12 cellular contexts compared by ENCODE assay signal in the genomic region with DNA sequence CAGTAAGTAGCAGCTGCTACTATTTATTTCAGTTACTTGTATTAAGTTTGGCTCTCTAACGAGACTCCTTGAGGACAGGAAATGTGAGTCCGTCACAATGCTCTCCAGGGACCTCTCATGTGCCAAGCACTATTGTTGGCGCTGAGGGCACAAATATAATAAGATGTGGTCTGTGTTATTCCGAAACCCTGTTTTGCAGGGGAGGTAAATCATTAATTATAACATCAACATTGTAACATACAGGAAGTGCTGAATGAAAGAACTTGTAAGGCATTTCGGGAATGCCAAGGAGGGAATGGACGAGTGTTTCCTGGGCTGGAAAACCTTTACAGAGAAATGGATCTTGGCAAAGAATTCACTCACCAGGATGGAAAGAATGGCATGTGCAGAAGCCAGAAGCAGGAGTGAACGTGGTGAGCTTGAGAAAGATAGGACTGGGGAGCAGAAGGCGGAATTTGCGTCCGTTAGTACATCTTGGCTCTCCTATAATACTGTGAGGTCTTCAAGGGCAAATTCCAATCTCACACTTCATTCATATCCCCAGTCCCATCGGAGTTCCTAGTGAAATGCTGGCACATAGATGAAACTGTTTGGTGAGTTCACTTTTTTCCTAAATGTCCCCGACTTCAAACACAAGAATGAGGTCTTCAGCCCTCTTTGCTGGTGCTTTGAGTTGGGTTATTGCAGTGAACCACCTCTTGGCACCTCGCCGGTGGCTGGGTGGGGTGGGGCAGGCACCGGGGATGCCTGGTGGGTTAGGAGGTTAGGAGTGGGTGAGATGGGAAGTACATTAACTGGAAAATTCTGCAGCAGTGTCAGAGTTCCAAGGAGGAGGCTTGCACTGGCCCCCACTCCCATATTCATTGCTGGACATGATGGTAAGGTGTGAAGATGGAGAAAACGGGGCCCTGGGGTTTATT. TPM values are rescaled to one million over a fixed set of nuclear protein-coding genes. Genes with fewer than 3 reads are reported as not detected.
DNase-seq lines count a peak whose midpoint lies in the region; FAIRE-seq and TF ChIP-seq lines count a peak whose summit lies in the region.
"Had no signal": no experiment of that assay in that cellular context is flagged by ENCODE, and none has a peak within 500 bp of the region (broad histone marks: within the 10 kb centered on the region; RNA-seq: fewer than 3 reads in every experiment).

No MANE protein-coding gene starts in this region.

- H4K8ac ChIP-seq in mesenchymal stem cell (ENCODE audit: low read length) = no peak overlapping the region

- peaks cover 32% of the 10 kb centered on the region for H3K79me1 ChIP-seq in mesenchymal stem cell (replicated peaks; ENCODE audit: low read length, poor library complexity, severe bottlenecking)

- H2AFZ ChIP-seq in mesenchymal stem cell (ENCODE audit: low read depth, low read length) = no peak overlapping the region

- peak overlapping the region; percentile 95 for H2BK5ac ChIP-seq in mesenchymal stem cell (ENCODE audit: low read depth, low read length, poor library complexity, severe bottlenecking)

- H3K27me3 ChIP-seq in mesenchymal stem cell (ENCODE audit: control insufficient read depth in 1 of 2, insufficient read depth in 1 of 2, low read length in 2 of 2) = no peaks in the 10 kb centered on the region

- no peak overlapping the region for H3K4ac ChIP-seq in mesenchymal stem cell (ENCODE audit: low read depth in 1 of 2, low read length in 2 of 2)

- peaks cover 23 to 33% of the 10 kb centered on the region in 2 experiments for H3K36me3 ChIP-seq in mesenchymal stem cell (ENCODE audit: control insufficient read depth in 1 of 2, insufficient read depth in 2 of 2, low read depth in 1 of 2, low read length in 2 of 2)

- H3K23ac ChIP-seq in mesenchymal stem cell (ENCODE audit: low read length in 2 of 2) = no peak overlapping the region

- no peaks in the 10 kb centered on the region for H3K9me3 ChIP-seq in mesenchymal stem cell (ENCODE audit: control insufficient read depth, low read length)

- H3K4me2 ChIP-seq in mesenchymal stem cell (ENCODE audit: low read length, poor library complexity, severe bottlenecking) = peak overlapping the region; percentile 66

- no peak overlapping the region for H2BK120ac ChIP-seq in mesenchymal stem cell (ENCODE audit: low read depth, low read length)

- intact Hi-C loops in posterior cingulate gyrus (cut with DNase I) = no loop called here

- H2BK12ac ChIP-seq in mesenchymal stem cell (ENCODE audit: low read length in 2 of 2) = no peak overlapping the region

- no peak overlapping the region for H2BK15ac ChIP-seq in mesenchymal stem cell (ENCODE audit: low read depth, poor library complexity, severe bottlenecking)

- H3K18ac ChIP-seq in mesenchymal stem cell (ENCODE audit: low read depth in 1 of 2, low read length in 2 of 2) = no peak overlapping the region

- WGBS in mesenchymal stem cell = 75% methylated on average over 10 of the region's 16 CpGs

- DNase-seq in ACHN (peak; percentile 93), HK-2 (ENCODE audit: unreplicated experiment) (peak; percentile 46), coronary artery (ENCODE audit: low spot score) (no peak), mesenchymal stem cell (no peak), frontal cortex (ENCODE audit: low spot score in 2 of 2) (no peak), mesenteric fat pad (ENCODE audit: low spot score) (no peak), posterior cingulate gyrus (no peak), NCI-H510A (lab: John Stamatoyannopoulos, UW) (no peak)
- DNase-seq: activated T-cell treated with anti-CD3 and anti-CD28 coated beads, Interleukin-2, amount 50 U/mL, for 4 hours; nucleus accumbens had no signal

- H3K4me1 ChIP-seq in mesenchymal stem cell (ENCODE audit: control insufficient read depth, insufficient read depth, low read depth, low read length) = peaks cover 39% of the 10 kb centered on the region

- H4K91ac ChIP-seq in mesenchymal stem cell (ENCODE audit: low read length) = no peak overlapping the region

- H3K27ac ChIP-seq in coronary artery = peak overlapping the region; percentile 71 to 74
- peak overlapping the region; percentile 99 for H3K27ac ChIP-seq in mesenchymal stem cell (ENCODE audit: low read length, poor library complexity, severe bottlenecking)

- H2AK5ac ChIP-seq in mesenchymal stem cell (ENCODE audit: low read length, severe bottlenecking) = peak overlapping the region; percentile 96

- H3K4me3 ChIP-seq in coronary artery (peak overlapping the region; percentile 3), mesenchymal stem cell (ENCODE audit: insufficient read depth in 1 of 2, low read depth in 1 of 2, low read length in 2 of 2) (peak overlapping the region in 1 of 2 experiments; percentile 21)

- H3K14ac ChIP-seq in mesenchymal stem cell (ENCODE audit: low read length in 2 of 2) = no peak overlapping the region

- H3K9ac ChIP-seq in mesenchymal stem cell (ENCODE audit: low read length) = no peak overlapping the region

- no peak for TF ChIP-seq CTCF in coronary artery (IDR thresholded peaks at IDR 0.05)

- FAIRE-seq in frontal cortex (lab: Jason Lieb, UNC) = no peak

- in situ Hi-C loops in ACHN (cut with HindIII; ENCODE audit: low pct_ligation_motif_present, low pct_unique_long_range_greater_than_20kb, low sequenced_read_pairs) = no loop called here

RNA-seq across cellular contexts. Expression of a gene that starts 11.5 kb away (rescaled TPM):
- not detected for polyA plus RNA-seq in mesenchymal stem cell (2013, experiment 1 of 2)
- not detected for polyA plus RNA-seq in mesenchymal stem cell (2013, experiment 2 of 2)
- total RNA-seq in frontal cortex = not detected
- not detected for total RNA-seq in mesenteric fat pad
- total RNA-seq: activated T-cell treated with anti-CD3 and anti-CD28 coated beads, Interleukin-2, amount 50 U/mL, for 4 hours; T-helper 2 cell treated with Interferon-gamma antibody and Interleukin-4, amounts not matched to agents 100 ng/mL and 5 ng/mL, for 36 hours had no signal
- polyA plus RNA-seq: esophagus had no signal

RNA-seq across cellular contexts. Expression of a gene that starts 47.9 kb away (rescaled TPM):
- polyA plus RNA-seq in mesenchymal stem cell (2013, experiment 1 of 2) = 22.5 TPM
- 25.7 TPM for polyA plus RNA-seq in mesenchymal stem cell (2013, experiment 2 of 2)
- total RNA-seq in frontal cortex = 32.2 TPM
- total RNA-seq in mesenteric fat pad = 34.9 TPM

Comparison
In these comparisons a context has a peak if more than half of its experiments do, and no peak if none do; other contexts are left out.
1. DNase-seq: peak in ACHN (single experiment) and HK-2 (single experiment); none in coronary artery (single experiment), mesenchymal stem cell (single experiment), frontal cortex (0 of 2), mesenteric fat pad (single experiment), posterior cingulate gyrus (0 of 10) and NCI-H510A (single experiment).